In genomic region chr1:212938846-212939245, GRCh38 we compare ENCODE assay signal across 19 cellular contexts. TPM values are rescaled to one million over a fixed set of nuclear protein-coding genes. Genes with fewer than 3 reads are reported as not detected.
DNase-seq lines count a peak whose midpoint lies in the region; FAIRE-seq and TF ChIP-seq lines count a peak whose summit lies in the region.
"Had no signal": no experiment of that assay in that cellular context is flagged by ENCODE, and none has a peak within 500 bp of the region (broad histone marks: within the 10 kb centered on the region; RNA-seq: fewer than 3 reads in every experiment).

No MANE protein-coding gene starts in this region.

- no peak for TF ChIP-seq CTCF in BE2C (IDR thresholded peaks at IDR 0.05; ENCODE audit: low read depth, low read length)
- no peak for TF ChIP-seq CTCF in H9 (conservative IDR thresholded peaks at IDR 0.05)
- no peak for TF ChIP-seq CTCF in WERI-Rb-1 (IDR thresholded peaks at IDR 0.05; ENCODE audit: low read depth, low read length)

- H4K91ac ChIP-seq in H9 (ENCODE audit: insufficient read length, low read depth, low read length): no peak overlapping the region
- H4K91ac ChIP-seq in trophoblast cell (ENCODE audit: low read depth, low read length): no peak overlapping the region

- no peaks in the 10 kb centered on the region for H3K79me1 ChIP-seq in H9 (ENCODE audit: insufficient read depth, low read depth, low read length, poor library complexity, severe bottlenecking)
- H3K79me1 ChIP-seq in trophoblast cell (ENCODE audit: low read length): no peaks in the 10 kb centered on the region

- FAIRE-seq in RCC 7860 (lab: Jason Lieb, UNC): no peak

- H3K4me3 Mint-ChIP-seq in H9: no peak overlapping the region; a peak in 1 of 5 replicates
- H3K4me3 Mint-ChIP-seq: T-helper 17 cell had no signal

- peaks cover 12 to 14% of the 10 kb centered on the region in 2 experiments for H3K4me1 Mint-ChIP-seq in H9
- H3K4me1 Mint-ChIP-seq: T-helper 17 cell had no signal

- H3K14ac ChIP-seq in H9 (ENCODE audit: insufficient read depth, low read length): peak overlapping the region; percentile 64; the same call in 1 of the 2 replicates
- no peak overlapping the region for H3K14ac ChIP-seq in trophoblast cell (ENCODE audit: low read length)

- H3K79me2 ChIP-seq in H9 (ENCODE audit: insufficient read depth, low read length): no peaks in the 10 kb centered on the region
- no peaks in the 10 kb centered on the region for H3K79me2 ChIP-seq in trophoblast cell (ENCODE audit: control insufficient read depth, insufficient read depth, low read length, poor library complexity)

- H3K56ac ChIP-seq in H9 (ENCODE audit: insufficient read length, low read depth, low read length): no peak overlapping the region

- H3K4me1 ChIP-seq in BE2C (no peaks in the 10 kb centered on the region; the same call in 1 of the 2 replicates), H9 (ENCODE audit: insufficient read depth, low read length) (peaks cover 4% of the 10 kb centered on the region), trophoblast cell (ENCODE audit: control insufficient read depth in 1 of 2, insufficient read depth in 2 of 2, low read length in 2 of 2) (no peaks in the 10 kb centered on the region)

- peaks cover 0 to 4% of the 10 kb centered on the region in 2 experiments; a peak in 3 of 5 replicates for H3K9me3 Mint-ChIP-seq in H9

- H4K8ac ChIP-seq in H9 (replicated peaks; ENCODE audit: insufficient read length, low read depth, low read length): no peak overlapping the region
- H4K8ac ChIP-seq in trophoblast cell (ENCODE audit: low read depth, low read length): no peak overlapping the region

- peaks cover 0 to 8% (median 3%) of the 10 kb centered on the region in 3 experiments; a peak in 1 of 7 replicates for H3K36me3 Mint-ChIP-seq in H9 (ENCODE audit: insufficient read depth in 1 of 3, low read depth in 3 of 3)

- no peak overlapping the region for H4K12ac ChIP-seq in trophoblast cell (ENCODE audit: low read depth, low read length)

- no peak overlapping the region for H2BK5ac ChIP-seq in H9 (ENCODE audit: insufficient read length, low read length)
- H2BK5ac ChIP-seq in trophoblast cell (ENCODE audit: low read depth, low read length, poor library complexity): no peak overlapping the region

- H3K4me3 ChIP-seq in BE2C (ENCODE audit: low read depth, low read length) (no peak overlapping the region), WERI-Rb-1 (ENCODE audit: low read depth, low read length) (no peak overlapping the region), trophoblast cell (ENCODE audit: low read depth, low read length) (no peak overlapping the region)
- H3K4me3 ChIP-seq: Peyer's patch, SK-N-MC had no signal

- peaks cover 3% of the 10 kb centered on the region; the same call in 1 of the 2 replicates for H3K9me3 ChIP-seq in BE2C
- H3K9me3 ChIP-seq in H9 (ENCODE audit: control insufficient read depth, low read depth, low read length): no peaks in the 10 kb centered on the region
- peaks cover 5% of the 10 kb centered on the region for H3K9me3 ChIP-seq in WERI-Rb-1 (ENCODE audit: severe bottlenecking)
- no peaks in the 10 kb centered on the region for H3K9me3 ChIP-seq in trophoblast cell (ENCODE audit: insufficient read depth, low read depth, low read length)
- H3K9me3 ChIP-seq: Peyer's patch had no signal

- H2BK120ac ChIP-seq in H9 (ENCODE audit: low read depth, low read length, poor library complexity, severe bottlenecking) (no peak overlapping the region), trophoblast cell (ENCODE audit: insufficient read depth, low read length, poor library complexity) (no peak overlapping the region)

- H3K23me2 ChIP-seq in H9 (ENCODE audit: insufficient read length, low read depth, low read length, poor library complexity, severe bottlenecking): no peaks in the 10 kb centered on the region

- peaks cover 12% of the 10 kb centered on the region for H3K27me3 Mint-ChIP-seq in H9 (ENCODE audit: low read depth)
- H3K27me3 Mint-ChIP-seq: T-helper 17 cell had no signal

- no peak overlapping the region for H3K4ac ChIP-seq in H9 (ENCODE audit: low read depth, low read length)
- no peak overlapping the region for H3K4ac ChIP-seq in trophoblast cell (ENCODE audit: low read depth, low read length)

- no peak overlapping the region for H4K5ac ChIP-seq in H9 (ENCODE audit: insufficient read length, low read depth, low read length)

- H4K20me1 ChIP-seq in H9 (ENCODE audit: control insufficient read depth, insufficient read depth, insufficient read length): no peaks in the 10 kb centered on the region

- peak overlapping the region; percentile 95; the same call in 1 of the 2 replicates for H2BK15ac ChIP-seq in H9 (ENCODE audit: low read depth, low read length)

- H2BK20ac ChIP-seq in H9 (ENCODE audit: low read depth, low read length, poor library complexity, severe bottlenecking): no peak overlapping the region

- H3K18ac ChIP-seq in H9 (ENCODE audit: insufficient read length, low read depth, low read length): peak overlapping the region; percentile 69
- no peak overlapping the region for H3K18ac ChIP-seq in trophoblast cell (ENCODE audit: low read length)

- no peaks in the 10 kb centered on the region for H3K27me3 ChIP-seq in BE2C
- H3K27me3 ChIP-seq in H9 (ENCODE audit: insufficient read depth, low read length): no peaks in the 10 kb centered on the region
- H3K27me3 ChIP-seq in WERI-Rb-1 (ENCODE audit: insufficient read depth, low read depth, severe bottlenecking): no peaks in the 10 kb centered on the region
- H3K27me3 ChIP-seq in trophoblast cell (ENCODE audit: insufficient read depth, low read length): no peaks in the 10 kb centered on the region
- H3K27me3 ChIP-seq: Peyer's patch had no signal

- H3K9ac ChIP-seq in H9 (ENCODE audit: extremely low read depth, insufficient read length, low read length) (no peak overlapping the region), trophoblast cell (ENCODE audit: low read length) (no peak overlapping the region)

- WGBS in H9 (ENCODE audit: extremely low coverage, insufficient read length, low lambda C conversion rate): no CpG with 5 or more reads among the region's 6 CpGs
- no CpG with 5 or more reads among the region's 6 CpGs for WGBS in trophoblast cell (ENCODE audit: extremely low coverage, insufficient coverage, insufficient read length)

- peak overlapping the region; percentile 69 for H2BK12ac ChIP-seq in H9 (ENCODE audit: insufficient read length, low read depth, low read length)
- H2BK12ac ChIP-seq in trophoblast cell (ENCODE audit: low read length): no peak overlapping the region

- H3K23ac ChIP-seq in H9 (ENCODE audit: insufficient read length, low read depth, low read length) (no peak overlapping the region), trophoblast cell (ENCODE audit: low read length) (no peak overlapping the region)

- peak overlapping the region in 1 of 3 experiments; percentile 90; a peak in 2 of 7 replicates for H3K27ac Mint-ChIP-seq in H9
- H3K27ac Mint-ChIP-seq: T-helper 17 cell had no signal

- H3K36me3 ChIP-seq in BE2C (no peaks in the 10 kb centered on the region), WERI-Rb-1 (no peaks in the 10 kb centered on the region), trophoblast cell (ENCODE audit: control insufficient read depth in 1 of 2, insufficient read depth in 2 of 2, low read length in 2 of 2) (no peaks in the 10 kb centered on the region)
- H3K36me3 ChIP-seq: Peyer's patch had no signal

- H3T11ph ChIP-seq in H9 (ENCODE audit: low read length): no peak overlapping the region

- no peak overlapping the region for H3K4me2 ChIP-seq in H9 (ENCODE audit: insufficient read depth, insufficient read length, low read length)
- H3K4me2 ChIP-seq in trophoblast cell (ENCODE audit: low read length): no peak overlapping the region

- DNase-seq in BE2C: peak; percentile 65
- no peak for DNase-seq in H9
- peak; percentile 62 for DNase-seq in NCI-H69 (lab: John Stamatoyannopoulos, UW)
- peak; percentile 36 for DNase-seq in WERI-Rb-1
- no peak for DNase-seq in activated naive CD4-positive, alpha-beta T cell treated with Interleukin-2 at 50 U/mL for 16 hours
- DNase-seq in hypothalamus (lab: John Stamatoyannopoulos, UW): no peak
- no peak for DNase-seq in trophoblast cell
- no peak for DNase-seq in RCC 7860 (ENCODE audit: low spot score)
- DNase-seq: DMS79 treated with DMSO at 0.1 percent for 48 hours, H7, KG1, NCI-H1092 treated with DMSO at 0.1 percent for 48 hours, NCI-H146, NCI-H345, Peyer's patch, SW 1271, T-helper 17 cell had no signal

- H3K27ac ChIP-seq in H9 (ENCODE audit: insufficient read length, low read depth, low read length) (no peak overlapping the region), WERI-Rb-1 (no peak overlapping the region), trophoblast cell (ENCODE audit: low read depth, low read length) (no peak overlapping the region)
- H3K27ac ChIP-seq: HL-60, Peyer's patch, SK-N-MC had no signal

- H2AFZ ChIP-seq in H9 (ENCODE audit: low read length) (no peak overlapping the region), trophoblast cell (ENCODE audit: insufficient read depth, low read length, poor library complexity) (no peak overlapping the region)

- no peak overlapping the region for H2AK5ac ChIP-seq in H9 (ENCODE audit: insufficient read length, low read length)
- no peak overlapping the region for H2AK5ac ChIP-seq in trophoblast cell (ENCODE audit: low read length)

RNA-seq across cellular contexts. Expression of gene VASH2, which starts 11.5 kb away (rescaled TPM):
- 7.1 TPM for polyA plus RNA-seq in BE2C (2012; ENCODE audit: insufficient read depth, insufficient read length, low read depth)
- total RNA-seq in H9 (2021): 76.1 and 79.5 TPM in 2 replicates
- 2.9 and 3.1 TPM in 2 replicates for polyA plus RNA-seq in trophoblast cell (2013)

Comparison
In these comparisons a context has a peak if more than half of its experiments do, and no peak if none do; other contexts are left out.
1. DNase-seq: peak in BE2C (single experiment), NCI-H69 (single experiment) and WERI-Rb-1 (single experiment); none in H9 (single experiment), activated naive CD4-positive, alpha-beta T cell treated with Interleukin-2 at 50 U/mL for 16 hours (single experiment), hypothalamus (0 of 51), trophoblast cell (0 of 2) and RCC 7860 (single experiment).